8 cellular contexts compared by ENCODE assay signal in the genomic region with DNA sequence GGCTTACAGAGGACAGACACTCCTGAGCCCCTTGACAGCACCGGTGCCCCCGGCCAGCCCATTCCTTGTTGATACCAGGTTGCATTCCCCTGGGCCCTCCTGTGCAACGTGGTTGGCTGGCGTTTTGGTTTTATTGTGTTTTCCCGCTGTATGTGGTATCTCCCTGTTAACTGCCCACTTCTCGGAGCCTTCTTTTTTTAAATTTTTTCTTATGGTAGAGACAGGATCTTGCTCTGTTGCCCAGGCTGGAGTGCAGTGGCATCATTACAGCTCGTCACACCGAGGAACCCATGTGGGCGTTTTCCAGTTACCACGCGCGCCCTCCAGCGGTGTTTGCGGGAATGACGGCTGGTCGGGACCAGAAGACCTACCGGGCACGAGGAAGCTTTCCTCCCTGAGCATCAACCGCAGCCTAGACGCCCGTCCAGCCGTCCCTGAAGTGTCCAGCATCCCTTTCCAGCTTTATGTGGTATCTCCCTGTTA. TPM values are rescaled to one million over a fixed set of nuclear protein-coding genes. Genes with fewer than 3 reads are reported as not detected.
DNase-seq lines count a peak whose midpoint lies in the region; ATAC-seq and TF ChIP-seq lines count a peak whose summit lies in the region.

No MANE protein-coding gene starts in this region.

- DNase-seq in H7 (peak; percentile 85), Panc1 (ENCODE audit: low read depth, low spot score) (no peak), fibroblast of pulmonary artery (ENCODE audit: low read depth) (peak; percentile 66), progenitor cell of endocrine pancreas (ENCODE audit: low spot score, unreplicated experiment) (peak; percentile 45)
- DNase-seq in activated T-cell treated with anti-CD3 and anti-CD28 coated beads, Interleukin-2, amount 50 U/mL, for 24 hours = peak; percentile 89

- TF ChIP-seq CTCF in C4-2B (conservative IDR thresholded peaks at IDR 0.05) = peak; percentile 58
- TF ChIP-seq CTCF in Panc1 (IDR thresholded peaks at IDR 0.05) = peak; percentile 92
- peak; percentile 59 for TF ChIP-seq CTCF in fibroblast of pulmonary artery (IDR thresholded peaks at IDR 0.05; ENCODE audit: low read length, missing control alignments)
- peak; percentile 56 for TF ChIP-seq CTCF in progenitor cell of endocrine pancreas (IDR thresholded peaks at IDR 0.05; ENCODE audit: unreplicated experiment)

- intact Hi-C loops in Panc1 (cut with micrococcal nuclease; ENCODE audit: unreplicated experiment) = no loop called here

- H3K4me3 ChIP-seq in H7 (ENCODE audit: insufficient read depth, low read depth, low read length) = no peak overlapping the region
- no peak overlapping the region for H3K4me3 ChIP-seq in Panc1 (ENCODE audit: low read depth in 2 of 2, low read length in 2 of 2)
- no peak overlapping the region for H3K4me3 ChIP-seq in fibroblast of pulmonary artery (replicated peaks; ENCODE audit: low read depth, low read length)

- H3K4me1 Mint-ChIP-seq in activated T-cell treated with anti-CD3 and anti-CD28 coated beads, Interleukin-2, amount 50 U/mL, for 24 hours (ENCODE audit: low read depth) = peaks cover 15% of the 10 kb centered on the region
- no peaks in the 10 kb centered on the region for H3K4me1 Mint-ChIP-seq in progenitor cell of endocrine pancreas (ENCODE audit: low read depth)

- H3K36me3 Mint-ChIP-seq in activated T-cell treated with anti-CD3 and anti-CD28 coated beads, Interleukin-2, amount 50 U/mL, for 24 hours (ENCODE audit: low read depth) = no peaks in the 10 kb centered on the region
- H3K36me3 Mint-ChIP-seq in progenitor cell of endocrine pancreas (ENCODE audit: insufficient read depth) = no peaks in the 10 kb centered on the region

- H3K27me3 ChIP-seq in H7 (ENCODE audit: control insufficient read depth, insufficient read depth, low read length) (no peaks in the 10 kb centered on the region), Panc1 (ENCODE audit: control insufficient read depth, insufficient read depth, low read length) (no peaks in the 10 kb centered on the region)

- H3K4me3 Mint-ChIP-seq in activated T-cell treated with anti-CD3 and anti-CD28 coated beads, Interleukin-2, amount 50 U/mL, for 24 hours = no peak overlapping the region
- H3K4me3 Mint-ChIP-seq in progenitor cell of endocrine pancreas (ENCODE audit: low read depth) = no peak overlapping the region

- no peaks in the 10 kb centered on the region for H3K36me3 ChIP-seq in H7 (replicated peaks; ENCODE audit: control insufficient read depth, insufficient read depth, low read length)
- H3K36me3 ChIP-seq in Panc1 (ENCODE audit: control insufficient read depth, insufficient read depth, low read length) = no peaks in the 10 kb centered on the region

- ATAC-seq in Panc1 (peak; percentile 75), HG02798 (IDR thresholded peaks at IDR 0.05; ENCODE audit: poor library complexity, unreplicated experiment) (no peak), HG02852 (IDR thresholded peaks at IDR 0.05; ENCODE audit: unreplicated experiment) (no peak)

- peaks cover 32% of the 10 kb centered on the region for H3K27me3 Mint-ChIP-seq in activated T-cell treated with anti-CD3 and anti-CD28 coated beads, Interleukin-2, amount 50 U/mL, for 24 hours
- H3K27me3 Mint-ChIP-seq in progenitor cell of endocrine pancreas = peaks cover 10% of the 10 kb centered on the region

- POLR2A ChIA-PET in Panc1 (lab: Charles Lee) = interaction anchor here (0.7 kb wide), 1 partner anchor 26 kb away, joined by 8 read pairs; no protein-coding TSS in a partner anchor

- in situ Hi-C loops in Panc1 (cut with HindIII; ENCODE audit: low pct_unique_long_range_greater_than_20kb, low sequenced_read_pairs) = no loop called here

- no peaks in the 10 kb centered on the region for H3K9me3 Mint-ChIP-seq in activated T-cell treated with anti-CD3 and anti-CD28 coated beads, Interleukin-2, amount 50 U/mL, for 24 hours
- H3K9me3 Mint-ChIP-seq in progenitor cell of endocrine pancreas (ENCODE audit: low read depth) = no peaks in the 10 kb centered on the region

- H3K4me1 ChIP-seq in Panc1 (ENCODE audit: control insufficient read depth, insufficient read depth, low read length) = peaks cover 12% of the 10 kb centered on the region

- H3K27ac Mint-ChIP-seq in activated T-cell treated with anti-CD3 and anti-CD28 coated beads, Interleukin-2, amount 50 U/mL, for 24 hours = no peak overlapping the region
- no peak overlapping the region for H3K27ac Mint-ChIP-seq in progenitor cell of endocrine pancreas

- H3K9me3 ChIP-seq in Panc1 (ENCODE audit: control insufficient read depth, insufficient read depth, low read depth, low read length) = no peaks in the 10 kb centered on the region

- BruUV-seq in Panc1 (replicated peaks; lab: Mats Ljungman, UMichigan) = no TSS peak

- H3K27ac ChIP-seq in C4-2B = no peak overlapping the region
- H3K27ac ChIP-seq in Panc1 (ENCODE audit: low read length) = no peak overlapping the region

- CTCF ChIA-PET in Panc1 (lab: Charles Lee) = interaction anchor here (0.6 to 2.0 kb wide), 8 partner anchors 9 to 183 kb away, joined by 3 to 16 read pairs (median 6); no protein-coding TSS in a partner anchor

RNA-seq across cellular contexts. Expression of a gene that starts 16.9 kb away (rescaled TPM):
- 5.3 and 9.2 TPM in 2 replicates for total RNA-seq in H7 (2014; rRNA removed; shearing (Covaris generic))
- 24.1 TPM for total RNA-seq in Panc1 (2021; ENCODE audit: unreplicated experiment)
- polyA plus RNA-seq in Panc1 (2012; ENCODE audit: insufficient read length) = 23.0 TPM
- 14.1 and 16.8 TPM in 2 replicates for total RNA-seq in progenitor cell of endocrine pancreas

RNA-seq across cellular contexts. Expression of a gene that starts 55.7 kb away (rescaled TPM):
- not detected in 2 replicates for total RNA-seq in H7 (2014; rRNA removed; shearing (Covaris generic))
- total RNA-seq in Panc1 (2021; ENCODE audit: unreplicated experiment) (not detected), progenitor cell of endocrine pancreas (not detected in 2 replicates)
- polyA plus RNA-seq in Panc1 (2012; ENCODE audit: insufficient read length) = not detected
